ENCODE assay signal across 1 cellular context in genomic region chr13:37001921-37002250, GRCh38.
TF ChIP-seq lines count a peak whose summit lies in the region.

No MANE protein-coding gene starts in this region.

TF ChIP-seq in A549, 52 proteins besides CTCF, POLR2A, EP300 and RAD21 (continued from another document):
- TF ChIP-seq USF2 (IDR thresholded peaks at IDR 0.05), result no peak
- TF ChIP-seq NR3C1 (IDR thresholded peaks at IDR 0.05), result no peak
